In genomic region chr5:847736-848135, GRCh38 we compare ENCODE assay signal across 7 cellular contexts. TPM values are rescaled to one million over a fixed set of nuclear protein-coding genes. Genes with fewer than 3 reads are reported as not detected.
DNase-seq lines count a peak whose midpoint lies in the region; ATAC-seq, FAIRE-seq and TF ChIP-seq lines count a peak whose summit lies in the region.
"Not testable (repeated sequence)": the region's sequence is repeated elsewhere in the genome, so short reads cannot be mapped to it uniquely, and the experiment has no call there.

No MANE protein-coding gene starts in this region.

- peaks cover 24% of the 10 kb centered on the region for H3K27me3 ChIP-seq in suprapubic skin

- not testable (repeated sequence) for H3K27ac ChIP-seq in kidney (ENCODE audit: low read depth in 2 of 2, low read length in 2 of 2); suprapubic skin

- H3K4me1 Mint-ChIP-seq in CD14-positive monocyte; osteocyte (ENCODE audit: unreplicated experiment): not testable (repeated sequence)

- H3K36me3 Mint-ChIP-seq in CD14-positive monocyte; osteocyte (ENCODE audit: unreplicated experiment): not testable (repeated sequence)

- not testable (repeated sequence) for H3K9ac ChIP-seq in kidney (ENCODE audit: low read length in 2 of 2)

- TF ChIP-seq CTCF in CD14-positive monocyte (IDR thresholded peaks at IDR 0.05); kidney (IDR thresholded peaks at IDR 0.05; ENCODE audit: borderline replicate concordance, extremely low read depth, insufficient read depth); osteocyte (IDR thresholded peaks at IDR 0.05); suprapubic skin (IDR thresholded peaks at IDR 0.05): not testable (repeated sequence)

- H3K27me3 Mint-ChIP-seq in CD14-positive monocyte (ENCODE audit: low read depth in 3 of 3); osteocyte (ENCODE audit: unreplicated experiment): not testable (repeated sequence)

- H3K9me3 ChIP-seq in kidney (ENCODE audit: control insufficient read depth in 1 of 2, low read length in 2 of 2); suprapubic skin: not testable (repeated sequence)

- intact Hi-C loops in CD14-positive monocyte (cut with micrococcal nuclease); Right ventricle myocardium inferior (cut with DNase I); kidney (cut with DNase I): not testable (repeated sequence)

- DNase-seq in CD14-positive monocyte (ENCODE audit: low spot score) (peak; percentile 11), Right ventricle myocardium inferior (ENCODE audit: missing footprints) (peak; percentile 31), kidney (peak; percentile 52), osteocyte (ENCODE audit: extremely low spot score, unreplicated experiment) (peak; percentile 82), suprapubic skin (ENCODE audit: low spot score in 2 of 2) (peak; percentile 31 to 48)
- peak; percentile 14 for DNase-seq in activated CD4-positive, CD25-positive, alpha-beta regulatory T cell treated with anti-CD3 and anti-CD28 coated beads, Interleukin-2, amount 50 U/mL, for 72 hours
- DNase-seq in activated T-cell treated with anti-CD3 and anti-CD28 coated beads, Interleukin-2, amount 50 U/mL, for 1 hour, result peak; percentile 7

- H3K4me3 ChIP-seq in kidney (ENCODE audit: low read length in 2 of 2); suprapubic skin: not testable (repeated sequence)

- not testable (repeated sequence) for ATAC-seq in Right ventricle myocardium inferior

- not testable (repeated sequence) for FAIRE-seq in kidney (lab: Jason Lieb, UNC)

- H3K4me1 ChIP-seq in kidney (ENCODE audit: control insufficient read depth in 1 of 2, insufficient read depth in 1 of 2, low read depth in 1 of 2, low read length in 2 of 2), result not testable (repeated sequence)
- peaks cover 20% of the 10 kb centered on the region for H3K4me1 ChIP-seq in suprapubic skin

- not testable (repeated sequence) for H3K36me3 ChIP-seq in kidney (ENCODE audit: control insufficient read depth in 1 of 2, insufficient read depth in 2 of 2, low read length in 2 of 2); suprapubic skin

- TF ChIP-seq EP300 in suprapubic skin (IDR thresholded peaks at IDR 0.05), result not testable (repeated sequence)

- WGBS in suprapubic skin, result 100% methylated on average over 1 of the region's 7 CpGs

- not testable (repeated sequence) for H3K27ac Mint-ChIP-seq in CD14-positive monocyte; osteocyte (ENCODE audit: unreplicated experiment)

- TF ChIP-seq POLR2A in suprapubic skin (IDR thresholded peaks at IDR 0.05), result not testable (repeated sequence)

- H3K9me3 Mint-ChIP-seq in CD14-positive monocyte; osteocyte (ENCODE audit: unreplicated experiment): not testable (repeated sequence)

- not testable (repeated sequence) for H3K4me3 Mint-ChIP-seq in CD14-positive monocyte; osteocyte (ENCODE audit: unreplicated experiment)

RNA-seq across cellular contexts. Expression of gene ZDHHC11, which starts 3.0 kb away (rescaled TPM):
- polyA plus RNA-seq in CD14-positive monocyte (not detected), kidney (ENCODE audit: insufficient read depth, low read depth, low replicate concordance) (1.6 TPM)
- total RNA-seq in Right ventricle myocardium inferior (38.0 TPM), kidney (10.1 TPM), osteocyte (4.4 and 6.3 TPM in 2 replicates), suprapubic skin (10 to 100 TPM in 2 of 4 donors, 1 to 10 TPM in 2; 7.5 to 81.5 (median 22.6) TPM)

RNA-seq across cellular contexts. Expression of gene BRD9, which starts 44.9 kb away (rescaled TPM):
- polyA plus RNA-seq in CD14-positive monocyte, result 1 to 10 TPM; 5.3 to 9.3 TPM
- 27.9 TPM for total RNA-seq in Right ventricle myocardium inferior
- total RNA-seq in kidney, result 38.0 TPM
- 17.5 TPM for polyA plus RNA-seq in kidney (ENCODE audit: insufficient read depth, low read depth, low replicate concordance)
- 38.2 and 39.4 TPM in 2 replicates for total RNA-seq in osteocyte
- total RNA-seq in suprapubic skin, result 10 to 100 TPM; 25.2 to 73.0 (median 38.8) TPM

RNA-seq across cellular contexts. Expression of gene TRIP13, which starts 44.9 kb away (rescaled TPM):
- 1 to 10 TPM in 1 of 2 donors, not detected in 1; 1.2 TPM for polyA plus RNA-seq in CD14-positive monocyte
- total RNA-seq in Right ventricle myocardium inferior, result 0.38 TPM
- 1.6 TPM for total RNA-seq in kidney
- 0.86 TPM for polyA plus RNA-seq in kidney (ENCODE audit: insufficient read depth, low read depth, low replicate concordance)
- 4.1 and 6.9 TPM in 2 replicates for total RNA-seq in osteocyte
- 1 to 10 TPM; 1.1 to 3.7 (median 1.6) TPM for total RNA-seq in suprapubic skin

Comparison
In these comparisons a context has a peak if more than half of its experiments do, and no peak if none do; other contexts are left out.
1. DNase-seq: peak in every context shown above with its lines; median percentile 82 in osteocyte; 52 in kidney; 40 in suprapubic skin; 31 in Right ventricle myocardium inferior; 14 in activated CD4-positive, CD25-positive, alpha-beta regulatory T cell treated with anti-CD3 and anti-CD28 coated beads, Interleukin-2, amount 50 U/mL, for 72 hours; 11 in CD14-positive monocyte; 7 in activated T-cell treated with anti-CD3 and anti-CD28 coated beads, Interleukin-2, amount 50 U/mL, for 1 hour.